ENCODE assay signal across 1 cellular context in genomic region chrX:72243472-72243871, GRCh38.
TF ChIP-seq lines count a peak whose summit lies in the region.

No MANE protein-coding gene starts in this region.

TF ChIP-seq in K562, 482 proteins besides CTCF, POLR2A, EP300 and RAD21 (continued from another document and continues in another):
- TF ChIP-seq, protein P1, sequence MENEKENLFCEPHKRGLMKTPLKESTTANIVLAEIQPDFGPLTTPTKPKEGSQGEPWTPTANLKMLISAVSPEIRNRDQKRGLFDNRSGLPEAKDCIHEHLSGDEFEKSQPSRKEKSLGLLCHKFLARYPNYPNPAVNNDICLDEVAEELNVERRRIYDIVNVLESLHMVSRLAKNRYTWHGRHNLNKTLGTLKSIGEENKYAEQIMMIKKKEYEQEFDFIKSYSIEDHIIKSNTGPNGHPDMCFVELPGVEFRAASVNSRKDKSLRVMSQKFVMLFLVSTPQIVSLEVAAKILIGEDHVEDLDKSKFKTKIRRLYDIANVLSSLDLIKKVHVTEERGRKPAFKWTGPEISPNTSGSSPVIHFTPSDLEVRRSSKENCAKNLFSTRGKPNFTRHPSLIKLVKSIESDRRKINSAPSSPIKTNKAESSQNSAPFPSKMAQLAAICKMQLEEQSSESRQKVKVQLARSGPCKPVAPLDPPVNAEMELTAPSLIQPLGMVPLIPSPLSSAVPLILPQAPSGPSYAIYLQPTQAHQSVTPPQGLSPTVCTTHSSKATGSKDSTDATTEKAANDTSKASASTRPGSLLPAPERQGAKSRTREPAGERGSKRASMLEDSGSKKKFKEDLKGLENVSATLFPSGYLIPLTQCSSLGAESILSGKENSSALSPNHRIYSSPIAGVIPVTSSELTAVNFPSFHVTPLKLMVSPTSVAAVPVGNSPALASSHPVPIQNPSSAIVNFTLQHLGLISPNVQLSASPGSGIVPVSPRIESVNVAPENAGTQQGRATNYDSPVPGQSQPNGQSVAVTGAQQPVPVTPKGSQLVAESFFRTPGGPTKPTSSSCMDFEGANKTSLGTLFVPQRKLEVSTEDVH (IDR thresholded peaks at IDR 0.05; ENCODE audit: low read depth, partially characterized antibody) = no peak
- TF ChIP-seq HEY1 (CRISPR knock-in tag; IDR thresholded peaks at IDR 0.05; ENCODE audit: borderline replicate concordance) = no peak
- TF ChIP-seq ZNF384 (IDR thresholded peaks at IDR 0.05; ENCODE audit: low read depth, low read length) = no peak
- TF ChIP-seq TBP (optimal IDR thresholded peaks at IDR 0.05; ENCODE audit: low read depth, low read length) = no peak
- no peak for TF ChIP-seq MAZ (CRISPR knock-in tag; conservative IDR thresholded peaks at IDR 0.05 in 1 of 2, IDR thresholded peaks at IDR 0.05 in 1 of 2)
- TF ChIP-seq NFE2 (IDR thresholded peaks at IDR 0.05; ENCODE audit: low read depth) = peak; percentile 83
- TF ChIP-seq MAFG (tag; conservative IDR thresholded peaks at IDR 0.05) = peak; percentile 55
- TF ChIP-seq E2F4 (CRISPR knock-in tag; IDR thresholded peaks at IDR 0.05; ENCODE audit: low read depth) = no peak
- no peak for TF ChIP-seq ZNF717 (CRISPR knock-in tag; IDR thresholded peaks at IDR 0.05)
- TF ChIP-seq TSC22D4 (tag; IDR thresholded peaks at IDR 0.05) = no peak
- TF ChIP-seq, protein P2, sequence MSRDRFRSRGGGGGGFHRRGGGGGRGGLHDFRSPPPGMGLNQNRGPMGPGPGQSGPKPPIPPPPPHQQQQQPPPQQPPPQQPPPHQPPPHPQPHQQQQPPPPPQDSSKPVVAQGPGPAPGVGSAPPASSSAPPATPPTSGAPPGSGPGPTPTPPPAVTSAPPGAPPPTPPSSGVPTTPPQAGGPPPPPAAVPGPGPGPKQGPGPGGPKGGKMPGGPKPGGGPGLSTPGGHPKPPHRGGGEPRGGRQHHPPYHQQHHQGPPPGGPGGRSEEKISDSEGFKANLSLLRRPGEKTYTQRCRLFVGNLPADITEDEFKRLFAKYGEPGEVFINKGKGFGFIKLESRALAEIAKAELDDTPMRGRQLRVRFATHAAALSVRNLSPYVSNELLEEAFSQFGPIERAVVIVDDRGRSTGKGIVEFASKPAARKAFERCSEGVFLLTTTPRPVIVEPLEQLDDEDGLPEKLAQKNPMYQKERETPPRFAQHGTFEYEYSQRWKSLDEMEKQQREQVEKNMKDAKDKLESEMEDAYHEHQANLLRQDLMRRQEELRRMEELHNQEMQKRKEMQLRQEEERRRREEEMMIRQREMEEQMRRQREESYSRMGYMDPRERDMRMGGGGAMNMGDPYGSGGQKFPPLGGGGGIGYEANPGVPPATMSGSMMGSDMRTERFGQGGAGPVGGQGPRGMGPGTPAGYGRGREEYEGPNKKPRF (IDR thresholded peaks at IDR 0.05; ENCODE audit: low read depth, low read length) = no peak
- no peak for TF ChIP-seq TAF7 (tag; IDR thresholded peaks at IDR 0.05)
- 0 out of 2 replicates have a peak, but pooled peaks have one; percentile 32 for TF ChIP-seq DPF2 (IDR thresholded peaks at IDR 0.05)
- peak; percentile 14; the same call in 1 of the 2 replicates for TF ChIP-seq MAFK (IDR thresholded peaks at IDR 0.05; ENCODE audit: low read length)
- TF ChIP-seq ARID1B (IDR thresholded peaks at IDR 0.05) = peak; percentile 25; the same call in 1 of the 2 replicates
- TF ChIP-seq ZNF316 (IDR thresholded peaks at IDR 0.05) = peak; percentile 51
- 0 out of 2 replicates have a peak, but pooled peaks have one; percentile 32 for TF ChIP-seq FOSL1 (tag; conservative IDR thresholded peaks at IDR 0.05)
- no peak for TF ChIP-seq SIN3B (IDR thresholded peaks at IDR 0.05; ENCODE audit: low read depth)
- TF ChIP-seq, protein P3, sequence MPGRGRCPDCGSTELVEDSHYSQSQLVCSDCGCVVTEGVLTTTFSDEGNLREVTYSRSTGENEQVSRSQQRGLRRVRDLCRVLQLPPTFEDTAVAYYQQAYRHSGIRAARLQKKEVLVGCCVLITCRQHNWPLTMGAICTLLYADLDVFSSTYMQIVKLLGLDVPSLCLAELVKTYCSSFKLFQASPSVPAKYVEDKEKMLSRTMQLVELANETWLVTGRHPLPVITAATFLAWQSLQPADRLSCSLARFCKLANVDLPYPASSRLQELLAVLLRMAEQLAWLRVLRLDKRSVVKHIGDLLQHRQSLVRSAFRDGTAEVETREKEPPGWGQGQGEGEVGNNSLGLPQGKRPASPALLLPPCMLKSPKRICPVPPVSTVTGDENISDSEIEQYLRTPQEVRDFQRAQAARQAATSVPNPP (IDR thresholded peaks at IDR 0.05; ENCODE audit: borderline replicate concordance, insufficient read depth, insufficient read length) = no peak
- no peak for TF ChIP-seq NR2C1 (IDR thresholded peaks at IDR 0.05)
- TF ChIP-seq NR2C1 (tag; IDR thresholded peaks at IDR 0.05) = no peak
- TF ChIP-seq PREB (CRISPR knock-in tag; IDR thresholded peaks at IDR 0.05) = no peak
- TF ChIP-seq CREB1 (IDR thresholded peaks at IDR 0.05) = no peak
- no peak for TF ChIP-seq CREB1 (CRISPR knock-in tag; IDR thresholded peaks at IDR 0.05)
- TF ChIP-seq MAFF (IDR thresholded peaks at IDR 0.05; ENCODE audit: low read length) = peak; percentile 40; the same call in 1 of the 2 replicates
- TF ChIP-seq C11orf30 (IDR thresholded peaks at IDR 0.05; ENCODE audit: low read depth) = peak; percentile 61
- peak; percentile 12; the same call in 1 of the 2 replicates for TF ChIP-seq ETV1 (tag; conservative IDR thresholded peaks at IDR 0.05; ENCODE audit: low read depth)
- no peak for TF ChIP-seq HLTF (IDR thresholded peaks at IDR 0.05)
- no peak for TF ChIP-seq ZNF239 (CRISPR knock-in tag; IDR thresholded peaks at IDR 0.05)
- TF ChIP-seq SMARCA4 (IDR thresholded peaks at IDR 0.05) = peak; percentile 34; the same call in 1 of the 2 replicates
- no peak for TF ChIP-seq RBM17 (IDR thresholded peaks at IDR 0.05; ENCODE audit: borderline replicate concordance, low read depth, low read length)
- no peak for TF ChIP-seq POU5F1 (IDR thresholded peaks at IDR 0.05; ENCODE audit: borderline replicate concordance, low read depth, low read length, partially characterized antibody)
- no peak for TF ChIP-seq ZC3H8 (IDR thresholded peaks at IDR 0.05)
- TF ChIP-seq ZBTB8A (IDR thresholded peaks at IDR 0.05; ENCODE audit: partially characterized antibody) = no peak
- TF ChIP-seq, protein P4, sequence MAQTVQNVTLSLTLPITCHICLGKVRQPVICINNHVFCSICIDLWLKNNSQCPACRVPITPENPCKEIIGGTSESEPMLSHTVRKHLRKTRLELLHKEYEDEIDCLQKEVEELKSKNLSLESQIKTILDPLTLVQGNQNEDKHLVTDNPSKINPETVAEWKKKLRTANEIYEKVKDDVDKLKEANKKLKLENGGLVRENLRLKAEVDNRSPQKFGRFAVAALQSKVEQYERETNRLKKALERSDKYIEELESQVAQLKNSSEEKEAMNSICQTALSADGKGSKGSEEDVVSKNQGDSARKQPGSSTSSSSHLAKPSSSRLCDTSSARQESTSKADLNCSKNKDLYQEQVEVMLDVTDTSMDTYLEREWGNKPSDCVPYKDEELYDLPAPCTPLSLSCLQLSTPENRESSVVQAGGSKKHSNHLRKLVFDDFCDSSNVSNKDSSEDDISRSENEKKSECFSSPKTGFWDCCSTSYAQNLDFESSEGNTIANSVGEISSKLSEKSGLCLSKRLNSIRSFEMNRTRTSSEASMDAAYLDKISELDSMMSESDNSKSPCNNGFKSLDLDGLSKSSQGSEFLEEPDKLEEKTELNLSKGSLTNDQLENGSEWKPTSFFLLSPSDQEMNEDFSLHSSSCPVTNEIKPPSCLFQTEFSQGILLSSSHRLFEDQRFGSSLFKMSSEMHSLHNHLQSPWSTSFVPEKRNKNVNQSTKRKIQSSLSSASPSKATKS (CRISPR knock-in tag; IDR thresholded peaks at IDR 0.05) = no peak
- TF ChIP-seq, protein P5, sequence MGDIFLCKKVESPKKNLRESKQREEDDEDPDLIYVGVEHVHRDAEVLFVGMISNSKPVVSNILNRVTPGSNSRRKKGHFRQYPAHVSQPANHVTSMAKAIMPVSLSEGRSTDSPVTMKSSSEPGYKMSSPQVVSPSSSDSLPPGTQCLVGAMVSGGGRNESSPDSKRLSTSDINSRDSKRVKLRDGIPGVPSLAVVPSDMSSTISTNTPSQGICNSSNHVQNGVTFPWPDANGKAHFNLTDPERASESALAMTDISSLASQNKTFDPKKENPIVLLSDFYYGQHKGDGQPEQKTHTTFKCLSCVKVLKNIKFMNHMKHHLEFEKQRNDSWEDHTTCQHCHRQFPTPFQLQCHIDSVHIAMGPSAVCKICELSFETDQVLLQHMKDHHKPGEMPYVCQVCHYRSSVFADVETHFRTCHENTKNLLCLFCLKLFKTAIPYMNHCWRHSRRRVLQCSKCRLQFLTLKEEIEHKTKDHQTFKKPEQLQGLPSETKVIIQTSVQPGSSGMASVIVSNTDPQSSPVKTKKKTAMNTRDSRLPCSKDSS (IDR thresholded peaks at IDR 0.05; ENCODE audit: low read depth, partially characterized antibody) = no peak
- TF ChIP-seq, protein P6, sequence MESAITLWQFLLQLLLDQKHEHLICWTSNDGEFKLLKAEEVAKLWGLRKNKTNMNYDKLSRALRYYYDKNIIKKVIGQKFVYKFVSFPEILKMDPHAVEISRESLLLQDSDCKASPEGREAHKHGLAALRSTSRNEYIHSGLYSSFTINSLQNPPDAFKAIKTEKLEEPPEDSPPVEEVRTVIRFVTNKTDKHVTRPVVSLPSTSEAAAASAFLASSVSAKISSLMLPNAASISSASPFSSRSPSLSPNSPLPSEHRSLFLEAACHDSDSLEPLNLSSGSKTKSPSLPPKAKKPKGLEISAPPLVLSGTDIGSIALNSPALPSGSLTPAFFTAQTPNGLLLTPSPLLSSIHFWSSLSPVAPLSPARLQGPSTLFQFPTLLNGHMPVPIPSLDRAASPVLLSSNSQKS (CRISPR knock-in tag; IDR thresholded peaks at IDR 0.05) = no peak
- TF ChIP-seq SMAD4 (CRISPR knock-in tag; conservative IDR thresholded peaks at IDR 0.05) = no peak
- TF ChIP-seq BHLHE40 (IDR thresholded peaks at IDR 0.05; ENCODE audit: low read length) = no peak
- TF ChIP-seq SMAD2 (IDR thresholded peaks at IDR 0.05; ENCODE audit: low read depth, low read length) = no peak
- TF ChIP-seq ZNF699 (CRISPR knock-in tag; IDR thresholded peaks at IDR 0.05; ENCODE audit: insufficient replicate concordance) = no peak
- no peak for TF ChIP-seq CEBPG (CRISPR knock-in tag; IDR thresholded peaks at IDR 0.05)
- TF ChIP-seq CEBPG (tag; conservative IDR thresholded peaks at IDR 0.05 in 1 of 2, IDR thresholded peaks at IDR 0.05 in 1 of 2) = no peak
- TF ChIP-seq, protein P7, sequence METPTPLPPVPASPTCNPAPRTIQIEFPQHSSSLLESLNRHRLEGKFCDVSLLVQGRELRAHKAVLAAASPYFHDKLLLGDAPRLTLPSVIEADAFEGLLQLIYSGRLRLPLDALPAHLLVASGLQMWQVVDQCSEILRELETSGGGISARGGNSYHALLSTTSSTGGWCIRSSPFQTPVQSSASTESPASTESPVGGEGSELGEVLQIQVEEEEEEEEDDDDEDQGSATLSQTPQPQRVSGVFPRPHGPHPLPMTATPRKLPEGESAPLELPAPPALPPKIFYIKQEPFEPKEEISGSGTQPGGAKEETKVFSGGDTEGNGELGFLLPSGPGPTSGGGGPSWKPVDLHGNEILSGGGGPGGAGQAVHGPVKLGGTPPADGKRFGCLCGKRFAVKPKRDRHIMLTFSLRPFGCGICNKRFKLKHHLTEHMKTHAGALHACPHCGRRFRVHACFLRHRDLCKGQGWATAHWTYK (CRISPR knock-in tag; IDR thresholded peaks at IDR 0.05) = no peak
- no peak for TF ChIP-seq KDM5B (IDR thresholded peaks at IDR 0.05; ENCODE audit: insufficient replicate concordance, low read depth, low read length)
- no peak for TF ChIP-seq ZFP30 (CRISPR knock-in tag; IDR thresholded peaks at IDR 0.05; ENCODE audit: borderline replicate concordance)
- no peak for TF ChIP-seq SREBF2 (CRISPR knock-in tag; IDR thresholded peaks at IDR 0.05)
- TF ChIP-seq TEAD4 (IDR thresholded peaks at IDR 0.05; ENCODE audit: low read length) = no peak
- TF ChIP-seq TEAD4 (CRISPR knock-in tag; IDR thresholded peaks at IDR 0.05; ENCODE audit: borderline replicate concordance) = no peak
- TF ChIP-seq, protein P8, sequence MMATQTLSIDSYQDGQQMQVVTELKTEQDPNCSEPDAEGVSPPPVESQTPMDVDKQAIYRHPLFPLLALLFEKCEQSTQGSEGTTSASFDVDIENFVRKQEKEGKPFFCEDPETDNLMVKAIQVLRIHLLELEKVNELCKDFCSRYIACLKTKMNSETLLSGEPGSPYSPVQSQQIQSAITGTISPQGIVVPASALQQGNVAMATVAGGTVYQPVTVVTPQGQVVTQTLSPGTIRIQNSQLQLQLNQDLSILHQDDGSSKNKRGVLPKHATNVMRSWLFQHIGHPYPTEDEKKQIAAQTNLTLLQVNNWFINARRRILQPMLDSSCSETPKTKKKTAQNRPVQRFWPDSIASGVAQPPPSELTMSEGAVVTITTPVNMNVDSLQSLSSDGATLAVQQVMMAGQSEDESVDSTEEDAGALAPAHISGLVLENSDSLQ (IDR thresholded peaks at IDR 0.05) = no peak
- TF ChIP-seq, protein P9, sequence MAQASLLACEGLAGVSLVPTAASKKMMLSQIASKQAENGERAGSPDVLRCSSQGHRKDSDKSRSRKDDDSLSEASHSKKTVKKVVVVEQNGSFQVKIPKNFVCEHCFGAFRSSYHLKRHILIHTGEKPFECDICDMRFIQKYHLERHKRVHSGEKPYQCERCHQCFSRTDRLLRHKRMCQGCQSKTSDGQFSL (CRISPR knock-in tag; IDR thresholded peaks at IDR 0.05) = no peak
- TF ChIP-seq, protein P9 (tag; IDR thresholded peaks at IDR 0.05) = no peak
